Comparison of ENCODE assay signal across 8 cellular contexts in genomic region chr9:79581794-79582193, GRCh38. TPM values are rescaled to one million over a fixed set of nuclear protein-coding genes. Genes with fewer than 3 reads are reported as not detected.
A peak's percentile ranks its signal among the peaks of the same experiment; 100 is the strongest.
DNase-seq lines count a peak whose midpoint lies in the region; ATAC-seq and TF ChIP-seq lines count a peak whose summit lies in the region.

No MANE protein-coding gene starts in this region.

- H3K36me3 ChIP-seq in neural progenitor cell (peaks cover 28% of the 10 kb centered on the region), tibial artery (peaks cover 0 to 4% (median 0%) of the 10 kb centered on the region in 3 donors)

- H3F3A ChIP-seq in neural progenitor cell (ENCODE audit: low read depth) = peaks cover 18% of the 10 kb centered on the region

- H3K4me1 ChIP-seq in neural progenitor cell = peaks cover 77% of the 10 kb centered on the region
- H3K4me1 ChIP-seq in tibial artery = peaks cover 0 to 61% (median 8%) of the 10 kb centered on the region in 4 donors

- H3K27ac ChIP-seq in neural progenitor cell (peak overlapping the region; percentile 82), tibial artery (no peak overlapping the region)

- H3K27me3 ChIP-seq in neural progenitor cell (no peaks in the 10 kb centered on the region), tibial artery (no peaks in the 10 kb centered on the region)

- peaks cover 89% of the 10 kb centered on the region for H3K4me1 Mint-ChIP-seq in central memory CD8-positive, alpha-beta T cell
- H3K4me1 Mint-ChIP-seq in neural progenitor cell = peaks cover 75% of the 10 kb centered on the region

- intact Hi-C loops in tibial artery (cut with DNase I; ENCODE audit: low total_unique reads) = no loop called here

- no peaks in the 10 kb centered on the region for H3K9me3 Mint-ChIP-seq in central memory CD8-positive, alpha-beta T cell
- H3K9me3 Mint-ChIP-seq in neural progenitor cell = peaks cover 2% of the 10 kb centered on the region

- peaks cover 100% of the 10 kb centered on the region for H3K79me2 ChIP-seq in neural progenitor cell (ENCODE audit: low read depth)

- H3K4me2 ChIP-seq in neural progenitor cell = peak overlapping the region; percentile 88

- peak overlapping the region; percentile 44 for H3K4me3 Mint-ChIP-seq in central memory CD8-positive, alpha-beta T cell
- peak overlapping the region; percentile 36 for H3K4me3 Mint-ChIP-seq in neural progenitor cell

- ATAC-seq in SK-N-SH treated with all-trans-retinoic acid at 6 μM for 48 hours (peak; percentile 80), GM21390 (IDR thresholded peaks at IDR 0.05; ENCODE audit: unreplicated experiment) (no peak)
- ATAC-seq in central memory CD8-positive, alpha-beta T cell (replicated peaks; ENCODE audit: extremely low read depth, poor library complexity, severe bottlenecking) = peak; percentile 67

- H3K4me3 ChIP-seq in neural progenitor cell (peak overlapping the region; percentile 30), tibial artery (no peak overlapping the region)

- no peak overlapping the region for H2AFZ ChIP-seq in neural progenitor cell (replicated peaks)

- DNase-seq in Caki2 (ENCODE audit: low read depth) (peak; percentile 16), neural progenitor cell (ENCODE audit: low spot score) (peak; percentile 32), NCI-H146 treated with DMSO at 0.1 percent for 48 hours (lab: John Stamatoyannopoulos, UW; ENCODE audit: unreplicated experiment) (no peak), GOT3 (lab: John Stamatoyannopoulos, UW) (no peak), tibial artery (no peak)
- DNase-seq in central memory CD8-positive, alpha-beta T cell (ENCODE audit: low spot score in 2 of 2) = no peak

- H3K9ac ChIP-seq in neural progenitor cell = no peak overlapping the region

- H3K27me3 Mint-ChIP-seq in central memory CD8-positive, alpha-beta T cell = no peaks in the 10 kb centered on the region
- H3K27me3 Mint-ChIP-seq in neural progenitor cell (ENCODE audit: insufficient read depth, low read depth) = no peaks in the 10 kb centered on the region

- in situ Hi-C loops in Caki2 (cut with HindIII; ENCODE audit: low pct_unique_long_range_greater_than_20kb, low sequenced_read_pairs) = no loop called here

- H3K36me3 Mint-ChIP-seq in central memory CD8-positive, alpha-beta T cell (ENCODE audit: insufficient read depth) = peaks cover 6% of the 10 kb centered on the region
- H3K36me3 Mint-ChIP-seq in neural progenitor cell = peaks cover 80% of the 10 kb centered on the region

- H4K20me1 ChIP-seq in neural progenitor cell (ENCODE audit: low read depth) = peaks cover 100% of the 10 kb centered on the region

- H3K9me3 ChIP-seq in neural progenitor cell (ENCODE audit: low read depth) (no peaks in the 10 kb centered on the region), tibial artery (no peaks in the 10 kb centered on the region)

- peak overlapping the region; percentile 87 for H3K27ac Mint-ChIP-seq in central memory CD8-positive, alpha-beta T cell (ENCODE audit: low read depth)
- H3K27ac Mint-ChIP-seq in neural progenitor cell = no peak overlapping the region

- TF ChIP-seq CTCF in neural progenitor cell (IDR thresholded peaks at IDR 0.05) (no peak), tibial artery (IDR thresholded peaks at IDR 0.05) (no peak)

TF ChIP-seq in SK-N-SH treated with all-trans-retinoic acid at 6 μM for 48 hours, 23 proteins besides CTCF, POLR2A, EP300 and RAD21:
- TF ChIP-seq, protein P1, sequence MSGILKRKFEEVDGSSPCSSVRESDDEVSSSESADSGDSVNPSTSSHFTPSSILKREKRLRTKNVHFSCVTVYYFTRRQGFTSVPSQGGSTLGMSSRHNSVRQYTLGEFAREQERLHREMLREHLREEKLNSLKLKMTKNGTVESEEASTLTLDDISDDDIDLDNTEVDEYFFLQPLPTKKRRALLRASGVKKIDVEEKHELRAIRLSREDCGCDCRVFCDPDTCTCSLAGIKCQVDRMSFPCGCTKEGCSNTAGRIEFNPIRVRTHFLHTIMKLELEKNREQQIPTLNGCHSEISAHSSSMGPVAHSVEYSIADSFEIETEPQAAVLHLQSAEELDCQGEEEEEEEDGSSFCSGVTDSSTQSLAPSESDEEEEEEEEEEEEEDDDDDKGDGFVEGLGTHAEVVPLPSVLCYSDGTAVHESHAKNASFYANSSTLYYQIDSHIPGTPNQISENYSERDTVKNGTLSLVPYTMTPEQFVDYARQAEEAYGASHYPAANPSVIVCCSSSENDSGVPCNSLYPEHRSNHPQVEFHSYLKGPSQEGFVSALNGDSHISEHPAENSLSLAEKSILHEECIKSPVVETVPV (CRISPR knock-in tag; IDR thresholded peaks at IDR 0.05) = no peak
- TF ChIP-seq ZFP30 (CRISPR knock-in tag; IDR thresholded peaks at IDR 0.05) = no peak
- no peak for TF ChIP-seq TOX (CRISPR knock-in tag; IDR thresholded peaks at IDR 0.05; ENCODE audit: borderline replicate concordance)
- no peak for TF ChIP-seq PATZ1 (CRISPR knock-in tag; IDR thresholded peaks at IDR 0.05; ENCODE audit: borderline replicate concordance)
- no peak for TF ChIP-seq RARB (CRISPR knock-in tag; IDR thresholded peaks at IDR 0.05)
- no peak for TF ChIP-seq CSDC2 (CRISPR knock-in tag; IDR thresholded peaks at IDR 0.05)
- no peak for TF ChIP-seq ZNF565 (CRISPR knock-in tag; conservative IDR thresholded peaks at IDR 0.05; ENCODE audit: low read depth)
- no peak for TF ChIP-seq GLIS3 (CRISPR knock-in tag; IDR thresholded peaks at IDR 0.05)

RNA-seq across cellular contexts. Expression of gene TLE4, which starts 10.0 kb away (rescaled TPM):
- 16.0 and 25.5 TPM in 2 replicates for total RNA-seq in Caki2 (2014; rRNA removed; shearing (Covaris generic); ENCODE audit: low replicate concordance)
- 236 and 265 TPM in 2 replicates for total RNA-seq in neural progenitor cell (ENCODE audit: low replicate concordance)

Comparison
In these comparisons a context has a peak if more than half of its experiments do, and no peak if none do; other contexts are left out.
1. DNase-seq: peak in Caki2 (single experiment) and neural progenitor cell (single experiment); none in central memory CD8-positive, alpha-beta T cell (0 of 2), NCI-H146 treated with DMSO at 0.1 percent for 48 hours (single experiment), GOT3 (single experiment) and tibial artery (0 of 2).